19 cellular contexts compared by ENCODE assay signal in genomic region chr3:10997196-10997595, GRCh38. TPM values are rescaled to one million over a fixed set of nuclear protein-coding genes. Genes with fewer than 3 reads are reported as not detected.
"Had no signal": no experiment of that assay in that cellular context is flagged by ENCODE, and none has a peak within 500 bp of the region (broad histone marks: within the 10 kb centered on the region; RNA-seq: fewer than 3 reads in every experiment).

No MANE protein-coding gene starts in this region.

- H3K9me3 ChIP-seq: esophagus squamous epithelium, gastroesophageal sphincter, left lung, lower lobe of right lung, stomach, tibial nerve, upper lobe of right lung, vagina had no signal

- H3K9ac ChIP-seq: neural progenitor cell had no signal

- DNase-seq: esophagus squamous epithelium; foreskin fibroblast; glutamatergic neuron; islet precursor cell; left lung; lower lobe of right lung; natural killer cell; small intestine; stimulated activated CD4-positive, alpha-beta T cell treated with anti-CD3 and anti-CD28 coated beads, Interleukin-12 subunit alpha, Interleukin-12 subunit beta, amount 100 ng/mL, for 4 hours; stimulated activated naive CD4-positive, alpha-beta T cell; stomach; upper lobe of right lung had no signal

- H3K36me3 ChIP-seq: esophagus squamous epithelium, gastroesophageal sphincter, left lung, lower lobe of right lung, neural progenitor cell, stomach, tibial nerve, upper lobe of right lung, vagina had no signal

- ATAC-seq: gastroesophageal sphincter, left lung, lower lobe of right lung, natural killer cell, upper lobe of right lung had no signal

- H3K27ac ChIP-seq: gastroesophageal sphincter, left lung, lower lobe of right lung, neural progenitor cell, stomach, tibial nerve, upper lobe of right lung, vagina had no signal

- H3K27me3 ChIP-seq: vagina had no signal

- H3K4me1 ChIP-seq: left lung, upper lobe of right lung had no signal

- H3K4me3 ChIP-seq: esophagus squamous epithelium, gastroesophageal sphincter, left lung, lower lobe of right lung, neural progenitor cell, stomach, tibial nerve, upper lobe of right lung, vagina had no signal

- FAIRE-seq: small intestine had no signal

- H2AFZ ChIP-seq: neural progenitor cell had no signal

- H3K4me2 ChIP-seq: neural progenitor cell had no signal

RNA-seq across cellular contexts. Expression of gene SLC6A1, which starts 4.6 kb away (rescaled TPM):
- total RNA-seq: epithelial cell of proximal tubule, mesothelial cell of epicardium, myocyte, natural killer cell had no signal
